ENCODE assay signal across 15 cellular contexts in the genomic region with DNA sequence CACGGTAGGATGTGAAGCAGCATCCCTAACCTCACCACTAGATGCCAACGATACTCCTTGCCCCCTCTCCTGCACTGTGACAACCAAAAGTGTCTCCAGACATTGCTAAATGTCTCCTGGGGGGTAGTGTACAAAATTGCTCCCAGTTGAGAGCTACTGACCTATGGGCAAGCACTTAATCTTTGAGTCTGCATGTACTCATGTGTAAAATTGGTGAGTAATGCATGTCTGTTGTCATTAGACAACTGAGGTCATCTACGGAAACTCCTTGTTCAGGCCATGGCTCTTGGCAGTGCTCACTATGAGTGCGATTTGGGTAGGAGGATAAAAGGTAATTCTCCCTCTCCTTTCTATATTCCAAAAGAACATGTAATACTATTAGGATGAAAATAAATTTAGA. TPM values are rescaled to one million over a fixed set of nuclear protein-coding genes. Genes with fewer than 3 reads are reported as not detected.
DNase-seq lines count a peak whose midpoint lies in the region; ATAC-seq, FAIRE-seq and TF ChIP-seq lines count a peak whose summit lies in the region.
"Had no signal": no experiment of that assay in that cellular context is flagged by ENCODE, and none has a peak within 500 bp of the region (broad histone marks: within the 10 kb centered on the region; RNA-seq: fewer than 3 reads in every experiment).

No MANE protein-coding gene starts in this region.

- H3K4me3 ChIP-seq in dorsolateral prefrontal cortex = no peak overlapping the region
- H3K4me3 ChIP-seq: psoas muscle, upper lobe of right lung had no signal

- H3K27me3 Mint-ChIP-seq in osteocyte (ENCODE audit: unreplicated experiment) = no peaks in the 10 kb centered on the region
- H3K27me3 Mint-ChIP-seq: T-helper 17 cell had no signal

- H3K27ac Mint-ChIP-seq in osteocyte (ENCODE audit: unreplicated experiment) = peak overlapping the region; percentile 20
- H3K27ac Mint-ChIP-seq: T-helper 17 cell had no signal

- no peak for TF ChIP-seq CTCF in dorsolateral prefrontal cortex (IDR thresholded peaks at IDR 0.05 in 54 of 56, conservative IDR thresholded peaks at IDR 0.05 in 2 of 56; ENCODE audit: low read depth in 1 of 56, partially characterized antibody in 56 of 56)
- no peak for TF ChIP-seq CTCF in osteocyte (IDR thresholded peaks at IDR 0.05)

- H3K4me3 Mint-ChIP-seq in osteocyte (ENCODE audit: unreplicated experiment) = no peak overlapping the region
- H3K4me3 Mint-ChIP-seq: T-helper 17 cell had no signal

- peaks cover 37% of the 10 kb centered on the region for H3K36me3 Mint-ChIP-seq in osteocyte (ENCODE audit: unreplicated experiment)

- peaks cover 5% of the 10 kb centered on the region for H3K9me3 Mint-ChIP-seq in osteocyte (ENCODE audit: unreplicated experiment)

- peak overlapping the region in 52 of 59 donors; percentile 2 to 99 (median 70) for H3K27ac ChIP-seq in dorsolateral prefrontal cortex
- H3K27ac ChIP-seq: psoas muscle, upper lobe of right lung had no signal

- intact Hi-C loops in dorsolateral prefrontal cortex (cut with DNase I) (no loop called here), posterior vena cava (cut with DNase I) (no loop called here)

- H3K27me3 ChIP-seq in dorsolateral prefrontal cortex = no peaks in the 10 kb centered on the region
- H3K27me3 ChIP-seq: upper lobe of right lung had no signal

- DNase-seq in GM03348 (ENCODE audit: low spot score) = peak; percentile 72
- peak; percentile 82 for DNase-seq in RCC 7860 (ENCODE audit: low spot score)
- no peak for DNase-seq in dorsolateral prefrontal cortex
- no peak for DNase-seq in osteocyte (ENCODE audit: extremely low spot score, unreplicated experiment)
- no peak for DNase-seq in anterior cingulate cortex (lab: John Stamatoyannopoulos, UW)
- DNase-seq in islet precursor cell = no peak
- DNase-seq in posterior vena cava (ENCODE audit: low spot score) = no peak
- DNase-seq: activated CD8-positive, alpha-beta memory T cell treated with anti-CD3 and anti-CD28 coated beads, Interleukin-2, amount 50 U/mL, for 4 hours; Calu3; central memory CD4-positive, alpha-beta T cell; NK-92 treated with Interleukin-12 subunit alpha and Interleukin-12 subunit beta, amount 100 ng/mL, for 24 hours; psoas muscle; T-helper 17 cell; upper lobe of right lung had no signal

- ATAC-seq in GM18520 (IDR thresholded peaks at IDR 0.05; ENCODE audit: unreplicated experiment) = no peak
- ATAC-seq: psoas muscle, T-helper 17 cell, upper lobe of right lung had no signal

- peaks cover 13% of the 10 kb centered on the region for H3K4me1 Mint-ChIP-seq in osteocyte (ENCODE audit: unreplicated experiment)

- peak; percentile 93 for FAIRE-seq in RCC 7860 (lab: Jason Lieb, UNC)

RNA-seq across cellular contexts. Expression of a gene that starts 29.2 kb away (rescaled TPM):
- total RNA-seq in dorsolateral prefrontal cortex (10 to 100 TPM; 33.2 to 82.3 (median 62.6) TPM), osteocyte (85.5 and 89.0 TPM in 2 replicates), posterior vena cava (10 to 100 TPM; 60.4 to 68.7 TPM)

Comparison
In these comparisons a context has a peak if more than half of its experiments do, and no peak if none do; other contexts are left out.
1. DNase-seq: peak in GM03348 (single experiment) and RCC 7860 (single experiment); none in dorsolateral prefrontal cortex (0 of 10), osteocyte (single experiment), anterior cingulate cortex (0 of 58), islet precursor cell (single experiment) and posterior vena cava (single experiment).